1 cellular context compared by ENCODE assay signal in genomic region chr15:80982205-80982604, GRCh38.
TF ChIP-seq lines count a peak whose summit lies in the region.

No MANE protein-coding gene starts in this region.

TF ChIP-seq in GM23338, 12 proteins besides CTCF, POLR2A, EP300 and RAD21 (continued from another document):
- TF ChIP-seq, protein P1, sequence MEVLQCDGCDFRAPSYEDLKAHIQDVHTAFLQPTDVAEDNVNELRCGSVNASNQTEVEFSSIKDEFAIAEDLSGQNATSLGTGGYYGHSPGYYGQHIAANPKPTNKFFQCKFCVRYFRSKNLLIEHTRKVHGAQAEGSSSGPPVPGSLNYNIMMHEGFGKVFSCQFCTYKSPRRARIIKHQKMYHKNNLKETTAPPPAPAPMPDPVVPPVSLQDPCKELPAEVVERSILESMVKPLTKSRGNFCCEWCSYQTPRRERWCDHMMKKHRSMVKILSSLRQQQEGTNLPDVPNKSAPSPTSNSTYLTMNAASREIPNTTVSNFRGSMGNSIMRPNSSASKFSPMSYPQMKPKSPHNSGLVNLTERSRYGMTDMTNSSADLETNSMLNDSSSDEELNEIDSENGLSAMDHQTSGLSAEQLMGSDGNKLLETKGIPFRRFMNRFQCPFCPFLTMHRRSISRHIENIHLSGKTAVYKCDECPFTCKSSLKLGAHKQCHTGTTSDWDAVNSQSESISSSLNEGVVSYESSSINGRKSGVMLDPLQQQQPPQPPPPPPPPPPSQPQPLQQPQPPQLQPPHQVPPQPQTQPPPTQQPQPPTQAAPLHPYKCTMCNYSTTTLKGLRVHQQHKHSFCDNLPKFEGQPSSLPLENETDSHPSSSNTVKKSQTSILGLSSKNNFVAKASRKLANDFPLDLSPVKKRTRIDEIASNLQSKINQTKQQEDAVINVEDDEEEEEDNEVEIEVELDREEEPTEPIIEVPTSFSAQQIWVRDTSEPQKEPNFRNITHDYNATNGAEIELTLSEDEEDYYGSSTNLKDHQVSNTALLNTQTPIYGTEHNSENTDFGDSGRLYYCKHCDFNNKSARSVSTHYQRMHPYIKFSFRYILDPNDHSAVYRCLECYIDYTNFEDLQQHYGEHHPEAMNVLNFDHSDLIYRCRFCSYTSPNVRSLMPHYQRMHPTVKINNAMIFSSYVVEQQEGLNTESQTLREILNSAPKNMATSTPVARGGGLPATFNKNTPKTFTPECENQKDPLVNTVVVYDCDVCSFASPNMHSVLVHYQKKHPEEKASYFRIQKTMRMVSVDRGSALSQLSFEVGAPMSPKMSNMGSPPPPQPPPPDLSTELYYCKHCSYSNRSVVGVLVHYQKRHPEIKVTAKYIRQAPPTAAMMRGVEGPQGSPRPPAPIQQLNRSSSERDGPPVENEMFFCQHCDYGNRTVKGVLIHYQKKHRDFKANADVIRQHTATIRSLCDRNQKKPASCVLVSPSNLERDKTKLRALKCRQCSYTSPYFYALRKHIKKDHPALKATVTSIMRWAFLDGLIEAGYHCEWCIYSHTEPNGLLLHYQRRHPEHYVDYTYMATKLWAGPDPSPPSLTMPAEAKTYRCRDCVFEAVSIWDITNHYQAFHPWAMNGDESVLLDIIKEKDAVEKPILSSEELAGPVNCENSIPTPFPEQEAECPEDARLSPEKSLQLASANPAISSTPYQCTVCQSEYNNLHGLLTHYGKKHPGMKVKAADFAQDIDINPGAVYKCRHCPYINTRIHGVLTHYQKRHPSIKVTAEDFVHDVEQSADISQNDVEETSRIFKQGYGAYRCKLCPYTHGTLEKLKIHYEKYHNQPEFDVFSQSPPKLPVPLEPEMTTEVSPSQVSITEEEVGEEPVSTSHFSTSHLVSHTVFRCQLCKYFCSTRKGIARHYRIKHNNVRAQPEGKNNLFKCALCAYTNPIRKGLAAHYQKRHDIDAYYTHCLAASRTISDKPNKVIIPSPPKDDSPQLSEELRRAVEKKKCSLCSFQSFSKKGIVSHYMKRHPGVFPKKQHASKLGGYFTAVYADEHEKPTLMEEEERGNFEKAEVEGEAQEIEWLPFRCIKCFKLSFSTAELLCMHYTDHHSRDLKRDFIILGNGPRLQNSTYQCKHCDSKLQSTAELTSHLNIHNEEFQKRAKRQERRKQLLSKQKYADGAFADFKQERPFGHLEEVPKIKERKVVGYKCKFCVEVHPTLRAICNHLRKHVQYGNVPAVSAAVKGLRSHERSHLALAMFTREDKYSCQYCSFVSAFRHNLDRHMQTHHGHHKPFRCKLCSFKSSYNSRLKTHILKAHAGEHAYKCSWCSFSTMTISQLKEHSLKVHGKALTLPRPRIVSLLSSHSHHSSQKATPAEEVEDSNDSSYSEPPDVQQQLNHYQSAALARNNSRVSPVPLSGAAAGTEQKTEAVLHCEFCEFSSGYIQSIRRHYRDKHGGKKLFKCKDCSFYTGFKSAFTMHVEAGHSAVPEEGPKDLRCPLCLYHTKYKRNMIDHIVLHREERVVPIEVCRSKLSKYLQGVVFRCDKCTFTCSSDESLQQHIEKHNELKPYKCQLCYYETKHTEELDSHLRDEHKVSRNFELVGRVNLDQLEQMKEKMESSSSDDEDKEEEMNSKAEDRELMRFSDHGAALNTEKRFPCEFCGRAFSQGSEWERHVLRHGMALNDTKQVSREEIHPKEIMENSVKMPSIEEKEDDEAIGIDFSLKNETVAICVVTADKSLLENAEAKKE (CRISPR knock-in tag; IDR thresholded peaks at IDR 0.05), result no peak
- TF ChIP-seq POLR2AphosphoS5 (IDR thresholded peaks at IDR 0.05; ENCODE audit: low read depth), result no peak
- no peak for TF ChIP-seq ETS1 (IDR thresholded peaks at IDR 0.05)
- TF ChIP-seq STAT1 (IDR thresholded peaks at IDR 0.05; ENCODE audit: unreplicated experiment), result no peak
- no peak for TF ChIP-seq EZH2phosphoT487 (IDR thresholded peaks at IDR 0.05; ENCODE audit: unreplicated experiment)
- no peak for TF ChIP-seq ZNF114 (CRISPR knock-in tag; IDR thresholded peaks at IDR 0.05)
